In the genomic region with DNA sequence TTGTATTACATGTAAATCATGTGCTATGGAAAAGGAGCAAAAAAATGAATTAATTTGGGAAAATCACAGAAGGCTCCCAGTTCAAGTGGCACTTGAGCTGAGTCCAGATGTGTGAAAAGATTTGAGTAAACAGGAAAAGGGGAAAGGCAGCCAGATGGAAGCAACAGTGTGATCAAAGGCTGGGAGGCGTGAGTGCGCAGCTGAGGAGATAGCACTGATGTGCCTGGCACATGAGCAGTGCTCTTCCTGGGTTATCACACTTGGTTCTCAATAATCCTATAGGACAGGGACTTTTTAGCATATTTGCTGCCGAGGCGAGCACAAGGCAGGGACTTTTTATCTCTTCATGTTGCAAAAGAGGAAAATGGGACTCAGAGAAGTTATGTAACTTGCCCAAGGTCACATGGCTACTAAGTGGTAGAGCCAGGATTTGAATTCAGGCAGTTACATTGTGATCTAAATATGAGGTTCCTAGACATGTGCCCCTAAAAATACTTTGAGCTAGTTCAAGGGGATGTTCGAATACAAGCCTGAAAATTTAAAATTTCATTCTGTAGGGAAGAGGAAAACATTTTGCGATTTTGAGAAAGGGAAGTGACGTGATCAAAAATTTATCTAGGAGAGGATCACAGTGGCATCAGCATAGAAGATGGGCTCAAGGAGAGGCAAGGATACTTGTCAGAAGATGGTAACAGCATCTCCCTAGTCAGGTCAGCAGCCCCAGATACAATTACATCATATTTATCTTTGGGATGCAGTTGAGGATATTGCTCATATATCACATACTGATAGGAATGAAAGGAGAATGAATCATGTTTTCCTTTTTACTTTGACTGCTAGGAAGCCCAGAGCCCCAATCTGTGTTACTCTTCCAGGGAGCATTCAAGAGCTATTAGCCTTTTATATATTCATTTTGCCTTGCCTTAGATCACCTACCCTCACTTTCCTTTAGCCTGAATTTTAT, we compare ENCODE assay signal across 15 cellular contexts. TPM values are rescaled to one million over a fixed set of nuclear protein-coding genes. Genes with fewer than 3 reads are reported as not detected.
DNase-seq lines count a peak whose midpoint lies in the region; ATAC-seq and TF ChIP-seq lines count a peak whose summit lies in the region.
"Had no signal": no experiment of that assay in that cellular context is flagged by ENCODE, and none has a peak within 500 bp of the region (broad histone marks: within the 10 kb centered on the region; RNA-seq: fewer than 3 reads in every experiment).

No MANE protein-coding gene starts in this region.

- H3K27me3 ChIP-seq in brain microvascular endothelial cell (replicated peaks) (no peaks in the 10 kb centered on the region), right lobe of liver (no peaks in the 10 kb centered on the region)
- H3K27me3 ChIP-seq: uterus had no signal

- H3K9me3 Mint-ChIP-seq in activated T-cell treated with anti-CD3 and anti-CD28 coated beads, Interleukin-2, amount 50 U/mL, for 24 hours, result no peaks in the 10 kb centered on the region
- H3K9me3 Mint-ChIP-seq: activated naive CD4-positive, alpha-beta T cell treated with anti-CD3 and anti-CD28 coated beads, Interleukin-2, amount 10 ng/mL, durations not matched to agents 7 days and 5 days had no signal

- DNase-seq in DMS53 (lab: John Stamatoyannopoulos, UW), result peak; percentile 59
- DNase-seq in NCI-H1092 treated with DMSO at 0.1 percent for 48 hours (lab: John Stamatoyannopoulos, UW), result peak; percentile 69
- DNase-seq in brain microvascular endothelial cell, result peak; percentile 56
- DNase-seq in right lobe of liver, result no peak
- no peak for DNase-seq in activated T-cell treated with anti-CD3 and anti-CD28 coated beads, Interleukin-2, amount 50 U/mL, for 24 hours
- DNase-seq in OCI-M2 (lab: John Stamatoyannopoulos, UW; ENCODE audit: unreplicated experiment), result no peak
- no peak for DNase-seq in GM19238 (ENCODE audit: insufficient read length, low spot score)
- no peak for DNase-seq in HEK293T (ENCODE audit: extremely low spot score)
- DNase-seq: activated CD4-positive, alpha-beta T cell treated with anti-CD3 and anti-CD28 coated beads for 36 hours; activated naive CD4-positive, alpha-beta T cell treated with anti-CD3 and anti-CD28 coated beads, Interleukin-2, amount 10 ng/mL, durations not matched to agents 7 days and 5 days; islet precursor cell; uterus had no signal

- TF ChIP-seq POLR2A in right lobe of liver (IDR thresholded peaks at IDR 0.05), result no peak

- POLR2A ChIA-PET in HEK293T (lab: Yijun Ruan, JAX), result no interaction called here

- no peak overlapping the region for H3K4me3 Mint-ChIP-seq in activated T-cell treated with anti-CD3 and anti-CD28 coated beads, Interleukin-2, amount 50 U/mL, for 24 hours
- H3K4me3 Mint-ChIP-seq: activated CD4-positive, alpha-beta T cell treated with anti-CD3 and anti-CD28 coated beads for 36 hours; activated naive CD4-positive, alpha-beta T cell treated with anti-CD3 and anti-CD28 coated beads, Interleukin-2, amount 10 ng/mL, durations not matched to agents 7 days and 5 days had no signal

- H3K4me1 Mint-ChIP-seq in activated T-cell treated with anti-CD3 and anti-CD28 coated beads, Interleukin-2, amount 50 U/mL, for 24 hours (ENCODE audit: low read depth), result no peaks in the 10 kb centered on the region
- H3K4me1 Mint-ChIP-seq: activated CD4-positive, alpha-beta T cell treated with anti-CD3 and anti-CD28 coated beads for 36 hours; activated naive CD4-positive, alpha-beta T cell treated with anti-CD3 and anti-CD28 coated beads, Interleukin-2, amount 10 ng/mL, durations not matched to agents 7 days and 5 days had no signal

- H3K4me3 ChIP-seq in brain microvascular endothelial cell (ENCODE audit: low read depth, low read length) (no peak overlapping the region), right lobe of liver (no peak overlapping the region)
- H3K4me3 ChIP-seq: uterus had no signal

- CTCF ChIA-PET in HEK293T (lab: Yijun Ruan, JAX), result no interaction called here

- in situ Hi-C loops in brain microvascular endothelial cell (cut with HindIII; ENCODE audit: low pct_ligation_motif_present, low sequenced_read_pairs), result no loop called here

- intact Hi-C loops in right lobe of liver (cut with DNase I), result no loop called here

- H3K27ac Mint-ChIP-seq in activated T-cell treated with anti-CD3 and anti-CD28 coated beads, Interleukin-2, amount 50 U/mL, for 24 hours, result no peak overlapping the region
- H3K27ac Mint-ChIP-seq: activated CD4-positive, alpha-beta T cell treated with anti-CD3 and anti-CD28 coated beads for 36 hours; activated naive CD4-positive, alpha-beta T cell treated with anti-CD3 and anti-CD28 coated beads, Interleukin-2, amount 10 ng/mL, durations not matched to agents 7 days and 5 days had no signal

- peaks cover 13% of the 10 kb centered on the region for H3K27me3 Mint-ChIP-seq in activated T-cell treated with anti-CD3 and anti-CD28 coated beads, Interleukin-2, amount 50 U/mL, for 24 hours

- no peaks in the 10 kb centered on the region for H3K36me3 Mint-ChIP-seq in activated T-cell treated with anti-CD3 and anti-CD28 coated beads, Interleukin-2, amount 50 U/mL, for 24 hours (ENCODE audit: low read depth)
- H3K36me3 Mint-ChIP-seq: activated naive CD4-positive, alpha-beta T cell treated with anti-CD3 and anti-CD28 coated beads, Interleukin-2, amount 10 ng/mL, durations not matched to agents 7 days and 5 days had no signal

- TF ChIP-seq CTCF in brain microvascular endothelial cell (IDR thresholded peaks at IDR 0.05; ENCODE audit: low read depth, low read length, missing control alignments) (no peak), right lobe of liver (IDR thresholded peaks at IDR 0.05) (no peak)

- H3K27ac ChIP-seq in brain microvascular endothelial cell (peak overlapping the region; percentile 43), right lobe of liver (no peak overlapping the region)
- H3K27ac ChIP-seq: KMS-11, parathyroid adenoma had no signal

- peak in 3 of 4 donors; percentile 39 to 57 (median 50) for ATAC-seq in right lobe of liver
- ATAC-seq: activated CD4-positive, alpha-beta T cell treated with anti-CD3 and anti-CD28 coated beads for 36 hours; Panc1 had no signal

- WGBS in right lobe of liver (ENCODE audit: insufficient coverage, low coverage, low lambda C conversion rate, missing lambda C conversion rate), result 38% methylated on average over 7 of the region's 7 CpGs

- H3K9me3 ChIP-seq in right lobe of liver, result no peaks in the 10 kb centered on the region
- H3K9me3 ChIP-seq: uterus had no signal

- H3K36me3 ChIP-seq in brain microvascular endothelial cell (replicated peaks) (no peaks in the 10 kb centered on the region), right lobe of liver (no peaks in the 10 kb centered on the region)
- H3K36me3 ChIP-seq: uterus had no signal

- H3K4me1 ChIP-seq in right lobe of liver, result peaks cover 0 to 13% (median 0%) of the 10 kb centered on the region in 4 donors
- H3K4me1 ChIP-seq: parathyroid adenoma had no signal

TF ChIP-seq in HEK293T, 16 proteins besides CTCF, POLR2A, EP300 and RAD21:
- TF ChIP-seq ELF4 (IDR thresholded peaks at IDR 0.05) (no peak), SUZ12 (IDR thresholded peaks at IDR 0.05) (no peak), L3MBTL2 (conservative IDR thresholded peaks at IDR 0.05) (no peak), TARDBP (IDR thresholded peaks at IDR 0.05) (no peak)

RNA-seq across cellular contexts. Expression of a gene that starts 39.8 kb away (rescaled TPM):
- total RNA-seq in right lobe of liver, result under 1 TPM; 0.18 to 0.68 (median 0.41) TPM

Comparison
In these comparisons a context has a peak if more than half of its experiments do, and no peak if none do; other contexts are left out.
1. DNase-seq: peak in DMS53 (single experiment), NCI-H1092 treated with DMSO at 0.1 percent for 48 hours (single experiment) and brain microvascular endothelial cell (single experiment); none in right lobe of liver (0 of 3), activated T-cell treated with anti-CD3 and anti-CD28 coated beads, Interleukin-2, amount 50 U/mL, for 24 hours (single experiment), OCI-M2 (single experiment), GM19238 (single experiment) and HEK293T (single experiment).